1 cellular context compared by ENCODE assay signal in the genomic region with DNA sequence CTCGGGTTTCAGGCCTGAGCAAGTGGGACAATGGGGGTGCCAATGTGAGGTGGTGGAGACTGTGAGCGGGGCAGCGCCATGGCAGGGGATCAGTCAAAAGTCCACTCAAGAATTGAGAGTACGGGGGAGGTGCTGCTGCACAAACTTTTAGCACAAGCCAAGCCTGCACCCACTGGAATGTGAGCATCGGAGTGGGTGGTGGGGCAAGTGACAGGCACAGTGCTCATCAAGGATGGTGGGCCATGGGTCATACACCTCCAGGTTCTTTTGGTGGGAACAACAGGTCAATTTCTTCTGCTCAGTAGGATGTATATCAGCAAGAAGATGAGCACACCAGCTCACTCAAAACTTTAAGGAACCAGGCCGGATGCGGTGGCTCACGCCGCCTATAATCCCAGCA.
TF ChIP-seq lines count a peak whose summit lies in the region.

No MANE protein-coding gene starts in this region.

TF ChIP-seq in HCT116, 20 proteins besides CTCF, POLR2A, EP300 and RAD21:
- TF ChIP-seq ZNF274 (IDR thresholded peaks at IDR 0.05; ENCODE audit: low read depth, low read length) (no peak), ZFX (IDR thresholded peaks at IDR 0.05) (no peak), TCF7L2 (IDR thresholded peaks at IDR 0.05; ENCODE audit: borderline replicate concordance, extremely low read depth, insufficient read depth, insufficient read length) (no peak), SIN3A (IDR thresholded peaks at IDR 0.05; ENCODE audit: low read depth) (no peak), EGR1 (IDR thresholded peaks at IDR 0.05; ENCODE audit: low read depth) (no peak), CEBPB (IDR thresholded peaks at IDR 0.05; ENCODE audit: low read depth) (no peak), SRF (IDR thresholded peaks at IDR 0.05; ENCODE audit: low read depth) (no peak), FOSL1 (IDR thresholded peaks at IDR 0.05; ENCODE audit: low read depth) (no peak), ELF1 (IDR thresholded peaks at IDR 0.05; ENCODE audit: borderline replicate concordance, low read depth) (no peak), YY1 (IDR thresholded peaks at IDR 0.05; ENCODE audit: extremely low read depth, insufficient replicate concordance, low read depth, low read length) (no peak), CBX3 (IDR thresholded peaks at IDR 0.05; ENCODE audit: low read depth) (no peak), POLR2AphosphoS5 (IDR thresholded peaks at IDR 0.05; ENCODE audit: low read depth, low read length) (no peak), EZH2 (IDR thresholded peaks at IDR 0.05) (no peak), EZH2phosphoT487 (IDR thresholded peaks at IDR 0.05; ENCODE audit: borderline replicate concordance) (no peak), SP1 (IDR thresholded peaks at IDR 0.05; ENCODE audit: low read depth) (no peak), JUND (IDR thresholded peaks at IDR 0.05) (no peak)
- TF ChIP-seq, protein P1, sequence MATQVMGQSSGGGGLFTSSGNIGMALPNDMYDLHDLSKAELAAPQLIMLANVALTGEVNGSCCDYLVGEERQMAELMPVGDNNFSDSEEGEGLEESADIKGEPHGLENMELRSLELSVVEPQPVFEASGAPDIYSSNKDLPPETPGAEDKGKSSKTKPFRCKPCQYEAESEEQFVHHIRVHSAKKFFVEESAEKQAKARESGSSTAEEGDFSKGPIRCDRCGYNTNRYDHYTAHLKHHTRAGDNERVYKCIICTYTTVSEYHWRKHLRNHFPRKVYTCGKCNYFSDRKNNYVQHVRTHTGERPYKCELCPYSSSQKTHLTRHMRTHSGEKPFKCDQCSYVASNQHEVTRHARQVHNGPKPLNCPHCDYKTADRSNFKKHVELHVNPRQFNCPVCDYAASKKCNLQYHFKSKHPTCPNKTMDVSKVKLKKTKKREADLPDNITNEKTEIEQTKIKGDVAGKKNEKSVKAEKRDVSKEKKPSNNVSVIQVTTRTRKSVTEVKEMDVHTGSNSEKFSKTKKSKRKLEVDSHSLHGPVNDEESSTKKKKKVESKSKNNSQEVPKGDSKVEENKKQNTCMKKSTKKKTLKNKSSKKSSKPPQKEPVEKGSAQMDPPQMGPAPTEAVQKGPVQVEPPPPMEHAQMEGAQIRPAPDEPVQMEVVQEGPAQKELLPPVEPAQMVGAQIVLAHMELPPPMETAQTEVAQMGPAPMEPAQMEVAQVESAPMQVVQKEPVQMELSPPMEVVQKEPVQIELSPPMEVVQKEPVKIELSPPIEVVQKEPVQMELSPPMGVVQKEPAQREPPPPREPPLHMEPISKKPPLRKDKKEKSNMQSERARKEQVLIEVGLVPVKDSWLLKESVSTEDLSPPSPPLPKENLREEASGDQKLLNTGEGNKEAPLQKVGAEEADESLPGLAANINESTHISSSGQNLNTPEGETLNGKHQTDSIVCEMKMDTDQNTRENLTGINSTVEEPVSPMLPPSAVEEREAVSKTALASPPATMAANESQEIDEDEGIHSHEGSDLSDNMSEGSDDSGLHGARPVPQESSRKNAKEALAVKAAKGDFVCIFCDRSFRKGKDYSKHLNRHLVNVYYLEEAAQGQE (IDR thresholded peaks at IDR 0.05; ENCODE audit: low read depth): no peak
- TF ChIP-seq, protein P2, sequence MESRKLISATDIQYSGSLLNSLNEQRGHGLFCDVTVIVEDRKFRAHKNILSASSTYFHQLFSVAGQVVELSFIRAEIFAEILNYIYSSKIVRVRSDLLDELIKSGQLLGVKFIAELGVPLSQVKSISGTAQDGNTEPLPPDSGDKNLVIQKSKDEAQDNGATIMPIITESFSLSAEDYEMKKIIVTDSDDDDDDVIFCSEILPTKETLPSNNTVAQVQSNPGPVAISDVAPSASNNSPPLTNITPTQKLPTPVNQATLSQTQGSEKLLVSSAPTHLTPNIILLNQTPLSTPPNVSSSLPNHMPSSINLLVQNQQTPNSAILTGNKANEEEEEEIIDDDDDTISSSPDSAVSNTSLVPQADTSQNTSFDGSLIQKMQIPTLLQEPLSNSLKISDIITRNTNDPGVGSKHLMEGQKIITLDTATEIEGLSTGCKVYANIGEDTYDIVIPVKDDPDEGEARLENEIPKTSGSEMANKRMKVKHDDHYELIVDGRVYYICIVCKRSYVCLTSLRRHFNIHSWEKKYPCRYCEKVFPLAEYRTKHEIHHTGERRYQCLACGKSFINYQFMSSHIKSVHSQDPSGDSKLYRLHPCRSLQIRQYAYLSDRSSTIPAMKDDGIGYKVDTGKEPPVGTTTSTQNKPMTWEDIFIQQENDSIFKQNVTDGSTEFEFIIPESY (IDR thresholded peaks at IDR 0.05; ENCODE audit: extremely low read depth, insufficient replicate concordance, low read length): no peak
- TF ChIP-seq, protein P3, sequence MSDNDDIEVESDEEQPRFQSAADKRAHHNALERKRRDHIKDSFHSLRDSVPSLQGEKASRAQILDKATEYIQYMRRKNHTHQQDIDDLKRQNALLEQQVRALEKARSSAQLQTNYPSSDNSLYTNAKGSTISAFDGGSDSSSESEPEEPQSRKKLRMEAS (IDR thresholded peaks at IDR 0.05): no peak
- TF ChIP-seq, protein P4, sequence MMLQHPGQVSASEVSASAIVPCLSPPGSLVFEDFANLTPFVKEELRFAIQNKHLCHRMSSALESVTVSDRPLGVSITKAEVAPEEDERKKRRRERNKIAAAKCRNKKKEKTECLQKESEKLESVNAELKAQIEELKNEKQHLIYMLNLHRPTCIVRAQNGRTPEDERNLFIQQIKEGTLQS (IDR thresholded peaks at IDR 0.05): no peak
